ENCODE assay signal across 16 cellular contexts in genomic region chr1:19599810-19600209, GRCh38. TPM values are rescaled to one million over a fixed set of nuclear protein-coding genes. Genes with fewer than 3 reads are reported as not detected.
A peak's percentile ranks its signal among the peaks of the same experiment; 100 is the strongest.
DNase-seq lines count a peak whose midpoint lies in the region; ATAC-seq and TF ChIP-seq lines count a peak whose summit lies in the region.
"Had no signal": no experiment of that assay in that cellular context is flagged by ENCODE, and none has a peak within 500 bp of the region (broad histone marks: within the 10 kb centered on the region; RNA-seq: fewer than 3 reads in every experiment).

No MANE protein-coding gene starts in this region.

- H3K4me3 Mint-ChIP-seq in T-helper 1 cell treated with Interleukin-12 subunit alpha and Interleukin-12 subunit beta and Interleukin-4 antibody, amounts not matched to agents 30 μg/mL and 1 μg/mL, for 36 hours: peak overlapping the region; percentile 77
- H3K4me3 Mint-ChIP-seq in natural killer cell: no peak overlapping the region

- DNase-seq in T-helper 1 cell (no peak), natural killer cell (no peak), COLO668 (lab: John Stamatoyannopoulos, UW; ENCODE audit: unreplicated experiment) (no peak), epidermal melanocyte (ENCODE audit: insufficient read length, low spot score) (no peak)
- DNase-seq in activated naive CD4-positive, alpha-beta T cell treated with anti-CD3 and anti-CD28 coated beads, Interleukin-2, amount 50 U/mL, for 72 hours (ENCODE audit: low spot score in 2 of 2): no peak
- DNase-seq: DMS53, gastrocnemius medialis, HCEC 1CT, left ventricle myocardium superior, NCI-H1694, NCI-H446 had no signal

- no peak for ATAC-seq in activated naive CD4-positive, alpha-beta T cell treated with anti-CD3 and anti-CD28 coated beads, Interleukin-2, amount 50 U/mL, for 72 hours
- ATAC-seq in natural killer cell (no peak), HG02885 (IDR thresholded peaks at IDR 0.05; ENCODE audit: poor library complexity, unreplicated experiment) (no peak)
- ATAC-seq: gastrocnemius medialis, left ventricle myocardium superior had no signal

- peaks cover 8% of the 10 kb centered on the region for H4K20me1 ChIP-seq in Loucy (ENCODE audit: insufficient read depth, low read length, poor library complexity, severe bottlenecking)

- H3K9me3 Mint-ChIP-seq in T-helper 1 cell treated with Interleukin-12 subunit alpha and Interleukin-12 subunit beta and Interleukin-4 antibody, amounts not matched to agents 30 μg/mL and 1 μg/mL, for 36 hours: no peaks in the 10 kb centered on the region
- peaks cover 0 to 5% of the 10 kb centered on the region in 2 donors for H3K9me3 Mint-ChIP-seq in activated naive CD4-positive, alpha-beta T cell treated with anti-CD3 and anti-CD28 coated beads, Interleukin-2, amount 50 U/mL, for 72 hours
- no peaks in the 10 kb centered on the region for H3K9me3 Mint-ChIP-seq in natural killer cell

- peak overlapping the region; percentile 52 for H3K4me2 ChIP-seq in Loucy (ENCODE audit: low read depth, low read length, poor library complexity, severe bottlenecking)
- H3K4me2 ChIP-seq: BLaER1, smooth muscle cell had no signal

- H3K4me1 ChIP-seq in Loucy (ENCODE audit: insufficient read depth, low read length, poor library complexity, severe bottlenecking): peaks cover 44% of the 10 kb centered on the region

- intact Hi-C loops in natural killer cell (cut with micrococcal nuclease): loop anchor here (5.0 kb wide), 2 partner anchors 47 to 208 kb away; no protein-coding TSS in a partner anchor

- H3K27me3 Mint-ChIP-seq in T-helper 1 cell treated with Interleukin-12 subunit alpha and Interleukin-12 subunit beta and Interleukin-4 antibody, amounts not matched to agents 30 μg/mL and 1 μg/mL, for 36 hours (ENCODE audit: low read depth): no peaks in the 10 kb centered on the region
- no peaks in the 10 kb centered on the region for H3K27me3 Mint-ChIP-seq in natural killer cell (ENCODE audit: low read depth in 2 of 2)

- H3K4me3 ChIP-seq in Loucy (ENCODE audit: low read length, poor library complexity, severe bottlenecking): peak overlapping the region; percentile 41
- H3K4me3 ChIP-seq: BLaER1, gastrocnemius medialis, smooth muscle cell had no signal

- no peaks in the 10 kb centered on the region for H3K9me3 ChIP-seq in Loucy (ENCODE audit: insufficient read depth, low read depth, low read length)
- H3K9me3 ChIP-seq: BLaER1, gastrocnemius medialis had no signal

- peaks cover 31% of the 10 kb centered on the region for H3K36me3 Mint-ChIP-seq in T-helper 1 cell treated with Interleukin-12 subunit alpha and Interleukin-12 subunit beta and Interleukin-4 antibody, amounts not matched to agents 30 μg/mL and 1 μg/mL, for 36 hours (ENCODE audit: low read depth)
- H3K36me3 Mint-ChIP-seq in activated naive CD4-positive, alpha-beta T cell treated with anti-CD3 and anti-CD28 coated beads, Interleukin-2, amount 50 U/mL, for 72 hours: peaks cover 35 to 37% of the 10 kb centered on the region in 2 donors
- no peaks in the 10 kb centered on the region for H3K36me3 Mint-ChIP-seq in natural killer cell

- H3K27me3 ChIP-seq in Loucy (ENCODE audit: insufficient read depth, low read length, poor library complexity, severe bottlenecking): no peaks in the 10 kb centered on the region
- H3K27me3 ChIP-seq: BLaER1, gastrocnemius medialis had no signal

- no peaks in the 10 kb centered on the region for H3F3A ChIP-seq in Loucy (ENCODE audit: low read depth)

- peaks cover 74% of the 10 kb centered on the region for H3K79me2 ChIP-seq in Loucy (ENCODE audit: insufficient read depth, low read length)

- H3K9me2 ChIP-seq in Loucy (replicated peaks; ENCODE audit: low read depth, low read length): no peaks in the 10 kb centered on the region

- peak overlapping the region; percentile 10 for H3K9ac ChIP-seq in Loucy (ENCODE audit: low read depth, low read length, poor library complexity, severe bottlenecking)
- H3K9ac ChIP-seq: BLaER1 had no signal

- H3K27ac Mint-ChIP-seq in T-helper 1 cell treated with Interleukin-12 subunit alpha and Interleukin-12 subunit beta and Interleukin-4 antibody, amounts not matched to agents 30 μg/mL and 1 μg/mL, for 36 hours: peak overlapping the region; percentile 94
- peak overlapping the region; percentile 88 to 97 for H3K27ac Mint-ChIP-seq in activated naive CD4-positive, alpha-beta T cell treated with anti-CD3 and anti-CD28 coated beads, Interleukin-2, amount 50 U/mL, for 72 hours
- peak overlapping the region; percentile 55 to 98 for H3K27ac Mint-ChIP-seq in natural killer cell

- no peak for TF ChIP-seq CTCF in Loucy (conservative IDR thresholded peaks at IDR 0.05; ENCODE audit: low read length)
- no peak for TF ChIP-seq CTCF in natural killer cell (IDR thresholded peaks at IDR 0.05)

- no peak overlapping the region for H2AFZ ChIP-seq in Loucy (ENCODE audit: low read length)

- H3K36me3 ChIP-seq in Loucy (ENCODE audit: insufficient read depth, low read length): no peaks in the 10 kb centered on the region
- H3K36me3 ChIP-seq: gastrocnemius medialis had no signal

- H3K4me1 Mint-ChIP-seq in T-helper 1 cell treated with Interleukin-12 subunit alpha and Interleukin-12 subunit beta and Interleukin-4 antibody, amounts not matched to agents 30 μg/mL and 1 μg/mL, for 36 hours (ENCODE audit: low read depth): peaks cover 42% of the 10 kb centered on the region
- H3K4me1 Mint-ChIP-seq in natural killer cell: peaks cover 39 to 55% of the 10 kb centered on the region in 2 donors

RNA-seq across cellular contexts. Expression of gene NBL1, which starts 44.3 kb away (rescaled TPM):
- total RNA-seq in activated naive CD4-positive, alpha-beta T cell treated with anti-CD3 and anti-CD28 coated beads, Interleukin-2, amount 50 U/mL, for 72 hours: 10 to 100 TPM; 16.2 to 24.0 TPM
- total RNA-seq in natural killer cell: 10 to 100 TPM; 10.7 to 18.4 (median 11.4) TPM
